Comparison of ENCODE assay signal across 17 cellular contexts in genomic region chr9:90995516-90995915, GRCh38.
A peak's percentile ranks its signal among the peaks of the same experiment; 100 is the strongest.
DNase-seq lines count a peak whose midpoint lies in the region; ATAC-seq and TF ChIP-seq lines count a peak whose summit lies in the region.
"Had no signal": no experiment of that assay in that cellular context is flagged by ENCODE, and none has a peak within 500 bp of the region (broad histone marks: within the 10 kb centered on the region; RNA-seq: fewer than 3 reads in every experiment).

No MANE protein-coding gene starts in this region.

- no peak for TF ChIP-seq CTCF in fibroblast of mammary gland (conservative IDR thresholded peaks at IDR 0.05; ENCODE audit: control insufficient read depth, insufficient read depth, low read depth, low read length)

- H3K23ac ChIP-seq in trophoblast cell (ENCODE audit: low read length), result no peak overlapping the region

- no peak for ATAC-seq in HG02759 (IDR thresholded peaks at IDR 0.05; ENCODE audit: unreplicated experiment)

- H3K36me3 ChIP-seq in HUES48 (ENCODE audit: control insufficient read depth, insufficient read depth, low read length), result no peaks in the 10 kb centered on the region
- H3K36me3 ChIP-seq in adipocyte (ENCODE audit: control insufficient read depth, insufficient read depth, low read length, severe bottlenecking), result no peaks in the 10 kb centered on the region
- H3K36me3 ChIP-seq in trophoblast cell (ENCODE audit: control insufficient read depth in 1 of 2, insufficient read depth in 2 of 2, low read length in 2 of 2), result no peaks in the 10 kb centered on the region
- H3K36me3 ChIP-seq: BLaER1, HAP-1 had no signal

- H4K12ac ChIP-seq in trophoblast cell (ENCODE audit: low read depth, low read length), result no peak overlapping the region

- no peak overlapping the region for H2BK12ac ChIP-seq in trophoblast cell (ENCODE audit: low read length)

- H3K79me2 ChIP-seq in trophoblast cell (ENCODE audit: control insufficient read depth, insufficient read depth, low read length, poor library complexity), result no peaks in the 10 kb centered on the region

- H3K9me3 ChIP-seq in HUES48 (ENCODE audit: control insufficient read depth, insufficient read depth, low read length) (no peaks in the 10 kb centered on the region), adipocyte (ENCODE audit: control insufficient read depth, low read length) (peaks cover 8% of the 10 kb centered on the region), trophoblast cell (ENCODE audit: insufficient read depth, low read depth, low read length) (no peaks in the 10 kb centered on the region)
- H3K9me3 ChIP-seq: HAP-1 had no signal

- H4K8ac ChIP-seq in trophoblast cell (ENCODE audit: low read depth, low read length), result no peak overlapping the region

- H3K4me2 ChIP-seq in trophoblast cell (ENCODE audit: low read length), result no peak overlapping the region
- H3K4me2 ChIP-seq: BLaER1, KMS-11 had no signal

- H3K18ac ChIP-seq in trophoblast cell (ENCODE audit: low read length), result no peak overlapping the region

- H2BK5ac ChIP-seq in trophoblast cell (ENCODE audit: low read depth, low read length, poor library complexity), result no peak overlapping the region

- no peak overlapping the region for H3K14ac ChIP-seq in trophoblast cell (ENCODE audit: low read length)

- peaks cover 9% of the 10 kb centered on the region for H3K4me1 ChIP-seq in HUES48 (ENCODE audit: control insufficient read depth, insufficient read depth, low read length)
- peaks cover 51% of the 10 kb centered on the region for H3K4me1 ChIP-seq in adipocyte (ENCODE audit: control insufficient read depth, insufficient read depth, low read length)
- peaks cover 4 to 8% of the 10 kb centered on the region in 2 experiments for H3K4me1 ChIP-seq in trophoblast cell (ENCODE audit: control insufficient read depth in 1 of 2, insufficient read depth in 2 of 2, low read length in 2 of 2)
- H3K4me1 ChIP-seq: HAP-1 had no signal

- DNase-seq in adipocyte (ENCODE audit: low read depth) (peak; percentile 23), fibroblast of mammary gland (ENCODE audit: low read depth) (peak; percentile 31), trophoblast cell (no peak), kidney glomerular epithelial cell (lab: John Stamatoyannopoulos, UW) (no peak), NCI-H446 (lab: John Stamatoyannopoulos, UW) (no peak), dedifferentiated amniotic fluid mesenchymal stem cell (ENCODE audit: extremely low spot score) (no peak)
- DNase-seq: ACHN; AML-193; CD4-positive, alpha-beta memory T cell; DMS153; DMS79 treated with DMSO at 0.1 percent for 48 hours; GF-D8 had no signal

- H3K27ac ChIP-seq in HUES48 (ENCODE audit: low read depth, low read length) (peak overlapping the region; percentile 14), trophoblast cell (ENCODE audit: low read depth, low read length) (no peak overlapping the region)
- H3K27ac ChIP-seq: BLaER1, KMS-11 had no signal

- no peak overlapping the region for H4K91ac ChIP-seq in trophoblast cell (ENCODE audit: low read depth, low read length)

- no peak overlapping the region for H2BK120ac ChIP-seq in trophoblast cell (ENCODE audit: insufficient read depth, low read length, poor library complexity)

- H3K9ac ChIP-seq in HUES48 (ENCODE audit: low read depth, low read length) (no peak overlapping the region), adipocyte (ENCODE audit: low read length) (no peak overlapping the region), trophoblast cell (ENCODE audit: low read length) (peak overlapping the region; percentile 28)
- H3K9ac ChIP-seq: BLaER1, KMS-11 had no signal

- H3K79me1 ChIP-seq in trophoblast cell (ENCODE audit: low read length), result peaks cover 3% of the 10 kb centered on the region

- no CpG with 5 or more reads among the region's 2 CpGs for WGBS in trophoblast cell (ENCODE audit: extremely low coverage, insufficient coverage, insufficient read length)

- H2AK5ac ChIP-seq in trophoblast cell (ENCODE audit: low read length), result no peak overlapping the region

- H3K27me3 ChIP-seq in HUES48 (ENCODE audit: control insufficient read depth, insufficient read depth, low read length) (no peaks in the 10 kb centered on the region), adipocyte (replicated peaks; ENCODE audit: control insufficient read depth, insufficient read depth, low read length) (no peaks in the 10 kb centered on the region), trophoblast cell (ENCODE audit: insufficient read depth, low read length) (no peaks in the 10 kb centered on the region)
- H3K27me3 ChIP-seq: BLaER1 had no signal

- no peak overlapping the region for H2AFZ ChIP-seq in trophoblast cell (ENCODE audit: insufficient read depth, low read length, poor library complexity)

- H3K4me3 ChIP-seq in HUES48 (ENCODE audit: low read depth, low read length), result no peak overlapping the region
- no peak overlapping the region for H3K4me3 ChIP-seq in adipocyte (ENCODE audit: low read length)
- H3K4me3 ChIP-seq in fibroblast of mammary gland (ENCODE audit: control insufficient read depth, low read depth, low read length), result no peak overlapping the region
- no peak overlapping the region for H3K4me3 ChIP-seq in trophoblast cell (ENCODE audit: low read depth, low read length)
- H3K4me3 ChIP-seq: BLaER1, HAP-1 had no signal

- H3K4ac ChIP-seq in trophoblast cell (ENCODE audit: low read depth, low read length), result no peak overlapping the region

Comparison
In these comparisons a context has a peak if more than half of its experiments do, and no peak if none do; other contexts are left out.
1. DNase-seq: peak in adipocyte (single experiment) and fibroblast of mammary gland (single experiment); none in trophoblast cell (0 of 2), kidney glomerular epithelial cell (single experiment), NCI-H446 (0 of 2) and dedifferentiated amniotic fluid mesenchymal stem cell (single experiment).